Comparison of ENCODE assay signal across 12 cellular contexts in genomic region chr20:44961868-44962267, GRCh38. TPM values are rescaled to one million over a fixed set of nuclear protein-coding genes. Genes with fewer than 3 reads are reported as not detected.
A peak's percentile ranks its signal among the peaks of the same experiment; 100 is the strongest.
DNase-seq lines count a peak whose midpoint lies in the region; ATAC-seq and TF ChIP-seq lines count a peak whose summit lies in the region.
"Had no signal": no experiment of that assay in that cellular context is flagged by ENCODE, and none has a peak within 500 bp of the region (broad histone marks: within the 10 kb centered on the region; RNA-seq: fewer than 3 reads in every experiment).

No MANE protein-coding gene starts in this region.

- DNase-seq in Caco-2, result peak in 1 of 2 experiments; percentile 38
- peak; percentile 77 for DNase-seq in IMR-90
- peak; percentile 6 for DNase-seq in amniotic stem cell (lab: John Stamatoyannopoulos, UW)
- peak; percentile 61 for DNase-seq in kidney tubule cell (ENCODE audit: low spot score)
- no peak for DNase-seq in NCI-H2029 (lab: John Stamatoyannopoulos, UW)
- DNase-seq in cardiac septum (ENCODE audit: low spot score), result no peak
- no peak for DNase-seq in glomerular visceral epithelial cell (ENCODE audit: extremely low spot score)
- DNase-seq: activated T-cell treated with anti-CD3 and anti-CD28 coated beads, Interleukin-2, amount 50 U/mL, for 1 hour; DMS153; NCI-H1105 had no signal

- dilution Hi-C loops in IMR-90 (cut with HindIII; ENCODE audit: low sequenced_read_pairs, unreplicated experiment), result no loop called here

- H3K9me3 ChIP-seq in Caco-2, result no peaks in the 10 kb centered on the region
- no peaks in the 10 kb centered on the region for H3K9me3 ChIP-seq in IMR-90 (ENCODE audit: control insufficient read depth, insufficient read depth, low read length)

- peak overlapping the region; percentile 27; the same call in 1 of the 2 replicates for H3K18ac ChIP-seq in IMR-90 (ENCODE audit: low read depth, low read length)

- H2AK9ac ChIP-seq in IMR-90 (replicated peaks; ENCODE audit: low read depth, low read length, poor library complexity), result peak overlapping the region; percentile 60

- H3K79me1 ChIP-seq in IMR-90 (ENCODE audit: low read depth in 1 of 2, low read length in 2 of 2), result peaks cover 17 to 33% of the 10 kb centered on the region in 2 experiments

- no peak overlapping the region for H2BK20ac ChIP-seq in IMR-90 (ENCODE audit: low read depth, low read length)

- peak overlapping the region; percentile 1 for H3K4me3 Mint-ChIP-seq in Caco-2 (ENCODE audit: unreplicated experiment)

- peak overlapping the region; percentile 3; the same call in 1 of the 2 replicates for H3K14ac ChIP-seq in IMR-90 (replicated peaks; ENCODE audit: low read depth, low read length)

- peak overlapping the region; percentile 40 to 83; a peak in 3 of 4 replicates for H4K8ac ChIP-seq in IMR-90 (ENCODE audit: low read depth in 2 of 2, low read length in 2 of 2)

- H3K27me3 Mint-ChIP-seq in Caco-2 (ENCODE audit: insufficient read depth, unreplicated experiment), result no peaks in the 10 kb centered on the region

- H3K9ac ChIP-seq in IMR-90 (ENCODE audit: low read depth, low read length), result no peak overlapping the region

- CTCF ChIA-PET in Caco-2 (lab: Charles Lee), result no interaction called here
- CTCF ChIA-PET in IMR-90 (lab: Yijun Ruan, JAX), result no interaction called here

- H3K36me3 ChIP-seq in Caco-2 (ENCODE audit: control insufficient read depth, insufficient read depth, low read length), result peaks cover 2% of the 10 kb centered on the region; the same call in 1 of the 2 replicates
- H3K36me3 ChIP-seq in IMR-90 (ENCODE audit: control insufficient read depth, insufficient read depth, low read length), result peaks cover 2% of the 10 kb centered on the region; the same call in 1 of the 2 replicates

- peaks cover 42% of the 10 kb centered on the region for H3K36me3 Mint-ChIP-seq in Caco-2 (ENCODE audit: insufficient read depth, unreplicated experiment)

- H3K27me3 ChIP-seq in Caco-2 (replicated peaks; ENCODE audit: control insufficient read depth, insufficient read depth, low read length) (no peaks in the 10 kb centered on the region), IMR-90 (ENCODE audit: control insufficient read depth, insufficient read depth, low read length) (no peaks in the 10 kb centered on the region)

- no peak overlapping the region for H4K5ac ChIP-seq in IMR-90 (ENCODE audit: low read depth, low read length)

- peak overlapping the region; percentile 30; the same call in 1 of the 2 replicates for H2BK120ac ChIP-seq in IMR-90 (ENCODE audit: low read depth, low read length)

- peak overlapping the region; percentile 62 for H2BK5ac ChIP-seq in IMR-90 (ENCODE audit: low read depth, low read length, poor library complexity, severe bottlenecking)

- no TSS peak for BruUV-seq in Caco-2 (replicated peaks; lab: Mats Ljungman, UMichigan)
- BruUV-seq in IMR-90 (replicated peaks; lab: Mats Ljungman, UMichigan), result no TSS peak

- H3K23ac ChIP-seq in IMR-90 (ENCODE audit: low read depth, low read length), result no peak overlapping the region; the same call in 1 of the 2 replicates

- H3K4me2 ChIP-seq in IMR-90 (ENCODE audit: low read depth, low read length), result no peak overlapping the region

- H2BK15ac ChIP-seq in IMR-90 (ENCODE audit: low read depth, low read length), result 0 out of 3 replicates have a peak overlapping the region, but pooled peaks have one; percentile 2

- peak overlapping the region; percentile 52 for H3K4ac ChIP-seq in IMR-90 (ENCODE audit: low read depth, low read length)

- H3K9me1 ChIP-seq in IMR-90 (ENCODE audit: insufficient read depth, low read length), result peaks cover 6% of the 10 kb centered on the region

- peaks cover 42% of the 10 kb centered on the region for H3K4me1 Mint-ChIP-seq in Caco-2 (ENCODE audit: low read depth, unreplicated experiment)

- ATAC-seq in IMR-90 (ENCODE audit: low read depth) (no peak), GM18867 (IDR thresholded peaks at IDR 0.05; ENCODE audit: unreplicated experiment) (no peak)

- peaks cover 14% of the 10 kb centered on the region; the same call in 1 of the 2 replicates for H4K20me1 ChIP-seq in IMR-90 (ENCODE audit: insufficient read depth, low read length)

- intact Hi-C loops in Caco-2 (cut with micrococcal nuclease; ENCODE audit: unreplicated experiment) (no loop called here), IMR-90 (cut with micrococcal nuclease) (loop anchor here (5.0 to 10.0 kb wide), 2 partner anchors 813 to 1725 kb away; partner anchors contain the start of gene TP53RK), cardiac septum (cut with DNase I) (no loop called here)

- no peak for TF ChIP-seq RAD21 in IMR-90 (IDR thresholded peaks at IDR 0.05; ENCODE audit: low read length)

- TF ChIP-seq CTCF in Caco-2 (IDR thresholded peaks at IDR 0.05; ENCODE audit: insufficient read depth in 1 of 2, low read depth in 1 of 2, low read length in 1 of 2, severe bottlenecking in 1 of 2, unreplicated experiment in 1 of 2) (no peak), IMR-90 (conservative IDR thresholded peaks at IDR 0.05; ENCODE audit: low read depth, low read length) (no peak)

- in situ Hi-C loops in IMR-90 (cut with MboI; ENCODE audit: low sequenced_read_pairs), result no loop called here

- no CpG with 5 or more reads among the region's 3 CpGs for WGBS in IMR-90 (ENCODE audit: extremely low coverage in 2 of 2, insufficient read length in 1 of 2), 2 experiments

- peak overlapping the region; percentile 83 for H2AFZ ChIP-seq in IMR-90 (replicated peaks; ENCODE audit: low read length, poor library complexity)

- no peak overlapping the region for H3K27ac ChIP-seq in IMR-90 (ENCODE audit: insufficient read depth, low read length)
- H3K27ac ChIP-seq: HL-60 had no signal

- no peak overlapping the region for H3K56ac ChIP-seq in IMR-90 (ENCODE audit: extremely low read depth, insufficient read depth, low read length)

- no peak overlapping the region; the same call in 1 of the 2 replicates for H2AK5ac ChIP-seq in IMR-90 (ENCODE audit: low read depth, low read length)

- no peak overlapping the region for H4K91ac ChIP-seq in IMR-90 (ENCODE audit: insufficient read depth, low read depth, low read length)

- peak overlapping the region; percentile 75 for H3K27ac Mint-ChIP-seq in Caco-2 (ENCODE audit: unreplicated experiment)

- H3K4me3 ChIP-seq in Caco-2 (ENCODE audit: low read depth, low read length) (no peak overlapping the region), IMR-90 (ENCODE audit: insufficient read depth, low read depth, low read length) (no peak overlapping the region)

- POLR2A ChIA-PET in Caco-2 (lab: Charles Lee) (no interaction called here), IMR-90 (lab: Charles Lee; ENCODE audit: unreplicated experiment) (no interaction called here)

- H3K4me1 ChIP-seq in Caco-2, result peaks cover 52% of the 10 kb centered on the region
- H3K4me1 ChIP-seq in IMR-90 (ENCODE audit: control insufficient read depth, insufficient read depth, low read length), result peaks cover 5% of the 10 kb centered on the region

- no peaks in the 10 kb centered on the region for H3K9me3 Mint-ChIP-seq in Caco-2 (ENCODE audit: unreplicated experiment)

- no peak for TF ChIP-seq POLR2A in IMR-90 (IDR thresholded peaks at IDR 0.05; ENCODE audit: low read depth, low read length)

TF ChIP-seq in IMR-90, 13 proteins besides CTCF, POLR2A, EP300 and RAD21:
- TF ChIP-seq USF2 (IDR thresholded peaks at IDR 0.05; ENCODE audit: low read depth, low read length) (peak; percentile 91), RFX5 (IDR thresholded peaks at IDR 0.05; ENCODE audit: low read depth, low read length) (no peak), SMC3 (IDR thresholded peaks at IDR 0.05; ENCODE audit: low read depth, low read length) (no peak)

RNA-seq across cellular contexts. Expression of gene TOMM34, which starts 1.7 kb away (rescaled TPM):
- total RNA-seq in Caco-2 (2022) (131 and 139 TPM in 2 replicates), IMR-90 (2012; rRNA removed) (82.8 and 97.5 TPM in 2 replicates), cardiac septum (10.7 TPM)
- polyA plus RNA-seq in IMR-90 (2012; rRNA removed), result 98.2 and 101 TPM in 2 replicates
- 52.7 and 67.7 TPM in 2 replicates for polyA plus RNA-seq in IMR-90 (2012; cell fraction: cytosol; rRNA removed)
- 29.9 and 31.3 TPM in 2 replicates for polyA plus RNA-seq in IMR-90 (2012; cell fraction: nucleus; rRNA removed; ENCODE audit: low replicate concordance)

RNA-seq across cellular contexts. Expression of gene STK4, which starts 4.4 kb away (rescaled TPM):
- total RNA-seq in Caco-2 (2022) (68.3 and 74.7 TPM in 2 replicates), IMR-90 (2012; rRNA removed) (22.2 and 30.0 TPM in 2 replicates), cardiac septum (11.3 TPM)
- 8.3 and 10.2 TPM in 2 replicates for polyA plus RNA-seq in IMR-90 (2012; rRNA removed)
- polyA plus RNA-seq in IMR-90 (2012; cell fraction: cytosol; rRNA removed), result 2.1 and 3.0 TPM in 2 replicates
- 3.0 and 14.5 TPM in 2 replicates for polyA plus RNA-seq in IMR-90 (2012; cell fraction: nucleus; rRNA removed; ENCODE audit: low replicate concordance)

RNA-seq across cellular contexts. Expression of gene PABPC1L, which starts 52.0 kb away (rescaled TPM):
- total RNA-seq in Caco-2 (2022) (242 and 255 TPM in 2 replicates), IMR-90 (2012; rRNA removed) (4.7 and 6.1 TPM in 2 replicates), cardiac septum (4.7 TPM)
- polyA plus RNA-seq in IMR-90 (2012; rRNA removed), result 76.6 and 82.4 TPM in 2 replicates
- polyA plus RNA-seq in IMR-90 (2012; cell fraction: cytosol; rRNA removed), result 18.1 and 18.2 TPM in 2 replicates
- polyA plus RNA-seq in IMR-90 (2012; cell fraction: nucleus; rRNA removed; ENCODE audit: low replicate concordance), result 901 and 1,315 TPM in 2 replicates

Comparison
In these comparisons a context has a peak if more than half of its experiments do, and no peak if none do; other contexts are left out.
1. DNase-seq: peak in IMR-90 (single experiment), amniotic stem cell (single experiment) and kidney tubule cell (single experiment); none in NCI-H2029 (single experiment), cardiac septum (single experiment) and glomerular visceral epithelial cell (single experiment).
2. RNA of gene PABPC1L, which starts 52.0 kb away (total RNA-seq): 242 to 255 TPM in Caco-2; 4.7 to 6.1 TPM in IMR-90 and 4.7 TPM in cardiac septum (single experiment); every median in the first group is over 10 times any median in the second.